21 cellular contexts compared by ENCODE assay signal in genomic region chr7:1344421-1344820, GRCh38.
"Had no signal": no experiment of that assay in that cellular context is flagged by ENCODE, and none has a peak within 500 bp of the region (broad histone marks: within the 10 kb centered on the region; RNA-seq: fewer than 3 reads in every experiment).

No MANE protein-coding gene starts in this region.

- H3K4me3 Mint-ChIP-seq: IgD-negative memory B cell had no signal

- H3K4me1 ChIP-seq: SJCRH30 had no signal

- ATAC-seq: K562, SK-N-SH treated with all-trans-retinoic acid at 6 μM for 48 hours had no signal

- H3K36me3 ChIP-seq: SJCRH30 had no signal

- H3K27ac ChIP-seq: HL-60, KMS-11, SJCRH30 had no signal

- H3K27ac Mint-ChIP-seq: IgD-negative memory B cell had no signal

- H3K27me3 ChIP-seq: SJCRH30 had no signal

- H3K9ac ChIP-seq: KMS-11 had no signal

- H3K4me3 ChIP-seq: K562, SJCRH30 had no signal

- H3K4me1 Mint-ChIP-seq: IgD-negative memory B cell had no signal

- H3K4me2 ChIP-seq: KMS-11 had no signal

- DNase-seq: Kasumi-1, MM.1S, NCI-H1092 treated with DMSO at 0.1 percent for 48 hours, NCI-H1436, NCI-H1694, NCI-H187 treated with DMSO at 0.1 percent for 48 hours, NCI-H2029 treated with DMSO at 0.1 percent for 48 hours, NCI-H2171 treated with DMSO at 0.1 percent for 48 hours, NCI-H345, NCI-H446 treated with DMSO at 0.1 percent for 48 hours, NCI-H510A treated with DMSO at 0.1 percent for 48 hours, NCI-H526 treated with DMSO at 0.1 percent for 48 hours, NCI-H748 treated with DMSO at 0.1 percent for 48 hours, RPMI8226, SHP77 treated with DMSO at 0.1 percent for 48 hours, SJCRH30 had no signal

- H3K9me3 ChIP-seq: SJCRH30 had no signal
